15 cellular contexts compared by ENCODE assay signal in the genomic region with DNA sequence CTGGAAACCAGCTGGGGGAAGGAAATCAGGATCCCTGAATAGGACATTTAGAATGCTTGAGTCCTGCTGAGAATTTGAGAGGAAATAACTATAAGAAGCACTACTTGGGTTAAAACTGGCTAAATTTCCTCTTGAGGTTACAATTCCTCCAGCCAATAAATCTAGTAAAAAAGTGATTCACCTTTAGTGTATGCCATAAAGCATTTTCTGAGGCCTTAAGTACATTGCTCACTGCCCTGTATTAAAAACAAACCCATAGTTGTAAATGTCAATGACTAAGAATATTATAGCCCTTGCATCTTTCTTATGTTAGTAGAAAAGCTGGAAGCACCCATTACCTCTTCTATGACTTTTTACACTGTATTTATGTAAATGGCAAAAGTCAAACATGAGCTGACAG.
A peak's percentile ranks its signal among the peaks of the same experiment; 100 is the strongest.
DNase-seq lines count a peak whose midpoint lies in the region; ATAC-seq and TF ChIP-seq lines count a peak whose summit lies in the region.
"Had no signal": no experiment of that assay in that cellular context is flagged by ENCODE, and none has a peak within 500 bp of the region (broad histone marks: within the 10 kb centered on the region; RNA-seq: fewer than 3 reads in every experiment).

No MANE protein-coding gene starts in this region.

- no peak overlapping the region for H3K18ac ChIP-seq in mesenchymal stem cell (ENCODE audit: low read depth in 1 of 2, low read length in 2 of 2)

- H3K4me3 ChIP-seq in cardiac fibroblast (replicated peaks in 1 of 2; ENCODE audit: low read depth in 2 of 2, low read length in 2 of 2) (no peak overlapping the region), mesenchymal stem cell (ENCODE audit: insufficient read depth in 1 of 2, low read depth in 1 of 2, low read length in 2 of 2) (no peak overlapping the region)
- H3K4me3 ChIP-seq in naive thymus-derived CD4-positive, alpha-beta T cell (ENCODE audit: low read length), result no peak overlapping the region

- ATAC-seq in GM21367 (IDR thresholded peaks at IDR 0.05; ENCODE audit: unreplicated experiment) (no peak), HG03520 (IDR thresholded peaks at IDR 0.05; ENCODE audit: unreplicated experiment) (no peak)
- no peak for ATAC-seq in naive thymus-derived CD4-positive, alpha-beta T cell
- ATAC-seq: stimulated activated memory B cell treated with anti-CD40 and anti-IgM and Interleukin-4, amounts not matched to agents 10 μg/mL and 1 μg/mL and 100 μg/mL, for 72 hours had no signal

- no peaks in the 10 kb centered on the region for H3K9me3 ChIP-seq in mesenchymal stem cell (ENCODE audit: control insufficient read depth, low read length)
- no peaks in the 10 kb centered on the region for H3K9me3 ChIP-seq in naive thymus-derived CD4-positive, alpha-beta T cell (ENCODE audit: control insufficient read depth in 2 of 3, low read length in 3 of 3)

- no peak overlapping the region for H2BK15ac ChIP-seq in mesenchymal stem cell (ENCODE audit: low read depth, poor library complexity, severe bottlenecking)

- TF ChIP-seq CTCF in cardiac fibroblast (IDR thresholded peaks at IDR 0.05; ENCODE audit: low read depth, low read length), result no peak

- no peak overlapping the region for H2BK120ac ChIP-seq in mesenchymal stem cell (ENCODE audit: low read depth, low read length)

- H3K9ac ChIP-seq in mesenchymal stem cell (ENCODE audit: low read length), result no peak overlapping the region
- H3K9ac ChIP-seq: parathyroid adenoma had no signal

- no peaks in the 10 kb centered on the region for H3K79me1 ChIP-seq in mesenchymal stem cell (replicated peaks; ENCODE audit: low read length, poor library complexity, severe bottlenecking)

- no peaks in the 10 kb centered on the region for H3K36me3 Mint-ChIP-seq in naive thymus-derived CD4-positive, alpha-beta T cell
- H3K36me3 Mint-ChIP-seq: brain; CD4-positive, CD25-positive, alpha-beta regulatory T cell; stimulated activated memory B cell treated with anti-CD40 and anti-IgM and Interleukin-4, amounts not matched to agents 10 μg/mL and 1 μg/mL and 100 μg/mL, for 72 hours had no signal

- no peak overlapping the region for H3K27ac Mint-ChIP-seq in naive thymus-derived CD4-positive, alpha-beta T cell
- H3K27ac Mint-ChIP-seq: brain; CD4-positive, CD25-positive, alpha-beta regulatory T cell; stimulated activated memory B cell treated with anti-CD40 and anti-IgM and Interleukin-4, amounts not matched to agents 10 μg/mL and 1 μg/mL and 100 μg/mL, for 72 hours had no signal

- H2BK12ac ChIP-seq in mesenchymal stem cell (ENCODE audit: low read length in 2 of 2), result no peak overlapping the region

- no peaks in the 10 kb centered on the region for H3K36me3 ChIP-seq in mesenchymal stem cell (ENCODE audit: control insufficient read depth in 1 of 2, insufficient read depth in 2 of 2, low read depth in 1 of 2, low read length in 2 of 2)
- no peaks in the 10 kb centered on the region for H3K36me3 ChIP-seq in naive thymus-derived CD4-positive, alpha-beta T cell (ENCODE audit: control insufficient read depth in 2 of 3, insufficient read depth in 3 of 3, low read length in 3 of 3)

- CTCF ChIA-PET in naive thymus-derived CD4-positive, alpha-beta T cell (lab: Charles Lee), result no interaction called here

- H2BK5ac ChIP-seq in mesenchymal stem cell (ENCODE audit: low read depth, low read length, poor library complexity, severe bottlenecking), result no peak overlapping the region

- no peak overlapping the region for H3K4ac ChIP-seq in mesenchymal stem cell (ENCODE audit: low read depth in 1 of 2, low read length in 2 of 2)

- no peak overlapping the region for H4K8ac ChIP-seq in mesenchymal stem cell (ENCODE audit: low read length)

- no peaks in the 10 kb centered on the region for H3K4me1 Mint-ChIP-seq in naive thymus-derived CD4-positive, alpha-beta T cell
- H3K4me1 Mint-ChIP-seq: brain; CD4-positive, CD25-positive, alpha-beta regulatory T cell; stimulated activated memory B cell treated with anti-CD40 and anti-IgM and Interleukin-4, amounts not matched to agents 10 μg/mL and 1 μg/mL and 100 μg/mL, for 72 hours had no signal

- H3K14ac ChIP-seq in mesenchymal stem cell (ENCODE audit: low read length in 2 of 2), result no peak overlapping the region

- H3K4me2 ChIP-seq in mesenchymal stem cell (ENCODE audit: low read length, poor library complexity, severe bottlenecking), result no peak overlapping the region

- no peak overlapping the region for H3K4me3 Mint-ChIP-seq in naive thymus-derived CD4-positive, alpha-beta T cell
- H3K4me3 Mint-ChIP-seq: brain; CD4-positive, CD25-positive, alpha-beta regulatory T cell; stimulated activated memory B cell treated with anti-CD40 and anti-IgM and Interleukin-4, amounts not matched to agents 10 μg/mL and 1 μg/mL and 100 μg/mL, for 72 hours had no signal

- DNase-seq in AG20443 (ENCODE audit: low spot score) (peak; percentile 7), LHCN-M2 (ENCODE audit: low read depth) (peak; percentile 87), cardiac fibroblast (ENCODE audit: low read depth in 2 of 2) (peak; percentile 0 to 19), mesenchymal stem cell (peak; percentile 54), DMS79 treated with DMSO at 0.1 percent for 48 hours (lab: John Stamatoyannopoulos, UW) (no peak)
- DNase-seq in naive thymus-derived CD4-positive, alpha-beta T cell, result no peak
- DNase-seq: activated T-cell treated with anti-CD3 and anti-CD28 coated beads, Interleukin-2, amount 50 U/mL, for 48 hours; CD4-positive, CD25-positive, alpha-beta regulatory T cell; NCI-H2171 treated with DMSO at 0.1 percent for 48 hours; stimulated activated CD4-positive, alpha-beta T cell treated with anti-CD3 and anti-CD28 coated beads, Interleukin-2, amount 100 ng/mL, for 48 hours had no signal

- POLR2A ChIA-PET in naive thymus-derived CD4-positive, alpha-beta T cell (lab: Charles Lee), result no interaction called here

- H3K27me3 Mint-ChIP-seq in naive thymus-derived CD4-positive, alpha-beta T cell, result no peaks in the 10 kb centered on the region
- H3K27me3 Mint-ChIP-seq: brain; CD4-positive, CD25-positive, alpha-beta regulatory T cell; stimulated activated memory B cell treated with anti-CD40 and anti-IgM and Interleukin-4, amounts not matched to agents 10 μg/mL and 1 μg/mL and 100 μg/mL, for 72 hours had no signal

- H3K27me3 ChIP-seq in mesenchymal stem cell (ENCODE audit: control insufficient read depth in 1 of 2, insufficient read depth in 1 of 2, low read length in 2 of 2), result no peaks in the 10 kb centered on the region
- H3K27me3 ChIP-seq in naive thymus-derived CD4-positive, alpha-beta T cell (ENCODE audit: control insufficient read depth in 2 of 2, insufficient read depth in 2 of 2, low read length in 2 of 2), result no peaks in the 10 kb centered on the region

- no peak overlapping the region for H2AK5ac ChIP-seq in mesenchymal stem cell (ENCODE audit: low read length, severe bottlenecking)

- H4K91ac ChIP-seq in mesenchymal stem cell (ENCODE audit: low read length), result no peak overlapping the region

- H3K27ac ChIP-seq in mesenchymal stem cell (ENCODE audit: low read length, poor library complexity, severe bottlenecking), result peak overlapping the region; percentile 38
- no peak overlapping the region for H3K27ac ChIP-seq in naive thymus-derived CD4-positive, alpha-beta T cell (ENCODE audit: low read depth, low read length)
- H3K27ac ChIP-seq: parathyroid adenoma had no signal

- intact Hi-C loops in naive thymus-derived CD4-positive, alpha-beta T cell (cut with micrococcal nuclease), result no loop called here

- no peak overlapping the region for H3K23ac ChIP-seq in mesenchymal stem cell (ENCODE audit: low read length in 2 of 2)

- no peak overlapping the region for H2AFZ ChIP-seq in mesenchymal stem cell (ENCODE audit: low read depth, low read length)
- H2AFZ ChIP-seq: parathyroid adenoma had no signal

- peaks cover 0 to 6% (median 2%) of the 10 kb centered on the region in 11 donors for H3K9me3 Mint-ChIP-seq in naive thymus-derived CD4-positive, alpha-beta T cell

- no peaks in the 10 kb centered on the region for H3K4me1 ChIP-seq in mesenchymal stem cell (ENCODE audit: control insufficient read depth, insufficient read depth, low read depth, low read length)
- H3K4me1 ChIP-seq in naive thymus-derived CD4-positive, alpha-beta T cell (ENCODE audit: control insufficient read depth in 2 of 2, insufficient read depth in 2 of 2, low read length in 2 of 2), result no peaks in the 10 kb centered on the region
- H3K4me1 ChIP-seq: parathyroid adenoma had no signal

Comparison
In these comparisons a context has a peak if more than half of its experiments do, and no peak if none do; other contexts are left out.
1. DNase-seq: peak in AG20443 (single experiment), LHCN-M2 (single experiment), cardiac fibroblast (2 of 2) and mesenchymal stem cell (single experiment); none in DMS79 treated with DMSO at 0.1 percent for 48 hours (single experiment) and naive thymus-derived CD4-positive, alpha-beta T cell (0 of 9).